In the genomic region with DNA sequence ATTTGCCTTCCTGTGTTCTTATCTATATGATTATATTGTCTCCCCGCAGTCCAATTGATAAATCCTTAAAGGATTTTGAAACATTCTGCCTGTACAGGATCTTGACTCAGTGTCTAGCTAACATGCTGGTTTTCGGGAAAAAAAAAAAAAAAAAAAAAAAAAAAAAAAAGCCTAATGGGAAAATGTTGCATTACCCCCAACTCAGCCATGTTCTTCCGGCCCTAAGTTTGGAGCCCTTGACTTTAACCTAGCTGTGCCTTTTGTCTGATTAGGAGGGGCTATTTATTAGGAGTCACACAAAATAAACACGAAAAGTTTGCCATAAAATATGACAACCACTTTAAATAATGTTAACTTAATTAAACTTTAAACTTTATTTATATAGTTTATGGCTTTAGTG, we compare ENCODE assay signal across 19 cellular contexts.
"Had no signal": no experiment of that assay in that cellular context is flagged by ENCODE, and none has a peak within 500 bp of the region (broad histone marks: within the 10 kb centered on the region; RNA-seq: fewer than 3 reads in every experiment).

No MANE protein-coding gene starts in this region.

- H3K27me3 ChIP-seq: body of pancreas, gastrocnemius medialis, neural progenitor cell, ovary, upper lobe of right lung had no signal

- H3K4me1 ChIP-seq: gastrocnemius medialis, neural progenitor cell, psoas muscle, upper lobe of right lung had no signal

- H2AFZ ChIP-seq: neural progenitor cell had no signal

- H3K9me3 ChIP-seq: body of pancreas, gastrocnemius medialis, ovary, psoas muscle, upper lobe of right lung had no signal

- H3K4me3 ChIP-seq: body of pancreas, dorsolateral prefrontal cortex, gastrocnemius medialis, lung, neural progenitor cell, ovary, psoas muscle, upper lobe of right lung had no signal

- H3K27ac ChIP-seq: body of pancreas, dorsolateral prefrontal cortex, gastrocnemius medialis, neural progenitor cell, ovary, psoas muscle, upper lobe of right lung, VCaP had no signal

- DNase-seq: activated CD4-positive, alpha-beta T cell treated with anti-CD3 and anti-CD28 coated beads for 1 hour; activated CD4-positive, alpha-beta T cell treated with anti-CD3 and anti-CD28 coated beads, Interleukin-2, amount 50 U/mL, for 4 hours; activated naive CD8-positive, alpha-beta T cell treated with anti-CD3 and anti-CD28 coated beads for 36 hours; central memory CD4-positive, alpha-beta T cell; dorsolateral prefrontal cortex; erythroblast; gastrocnemius medialis; head of caudate nucleus; psoas muscle; stimulated activated naive B cell treated with anti-CD40 and anti-IgM and Interleukin-4, amounts not matched to agents 10 μg/mL and 1 μg/mL and 100 μg/mL, for 72 hours; SW 1271; T-helper 2 cell; upper lobe of right lung had no signal

- H3K4me2 ChIP-seq: neural progenitor cell had no signal

- H3K36me3 ChIP-seq: gastrocnemius medialis, neural progenitor cell, ovary, upper lobe of right lung had no signal

- ATAC-seq: gastrocnemius medialis; left lobe of liver; psoas muscle; stimulated activated naive B cell treated with anti-CD40 and anti-IgM and Interleukin-4, amounts not matched to agents 10 μg/mL and 1 μg/mL and 100 μg/mL, for 72 hours; upper lobe of right lung had no signal

- H3K9ac ChIP-seq: neural progenitor cell had no signal
